Comparison of ENCODE assay signal across 1 cellular context in the genomic region with DNA sequence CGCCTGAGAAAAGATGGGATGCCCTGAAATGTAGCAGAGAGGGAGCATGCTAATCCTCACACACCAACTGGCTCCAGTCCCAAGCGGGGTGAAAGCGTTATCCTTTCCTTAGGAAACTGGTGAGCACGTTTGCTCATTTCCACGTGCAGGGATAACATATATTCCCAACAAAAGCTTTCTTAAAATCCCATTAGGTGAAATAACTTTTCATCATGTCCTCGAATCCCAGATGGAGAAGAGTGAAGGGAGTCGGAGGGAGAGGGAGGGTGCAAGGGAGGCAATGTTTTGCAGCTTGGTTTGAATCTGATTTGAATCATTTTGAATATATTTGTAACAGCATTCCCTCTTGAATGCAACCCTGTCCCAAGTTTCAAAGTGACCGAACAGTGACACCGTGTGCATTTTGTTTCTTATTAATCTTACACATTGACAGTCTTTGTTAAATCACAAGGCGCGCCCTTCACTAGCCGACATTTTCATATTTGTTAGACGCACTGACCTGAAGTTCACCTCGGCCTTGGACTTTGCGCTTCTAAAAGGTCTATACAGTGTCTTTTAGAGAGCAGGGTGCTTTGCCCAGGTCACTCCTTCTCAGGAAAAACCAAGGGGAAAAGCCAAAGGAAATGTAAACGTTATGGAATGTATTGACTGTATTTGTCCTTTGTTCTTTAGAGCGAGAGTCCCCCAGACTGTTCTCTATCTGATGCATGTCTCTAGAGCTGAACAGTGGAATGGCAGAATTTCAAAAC.
TF ChIP-seq lines count a peak whose summit lies in the region.

No MANE protein-coding gene starts in this region.

TF ChIP-seq in HCT116, 20 proteins besides CTCF, POLR2A, EP300 and RAD21:
- TF ChIP-seq EZH2phosphoT487 (IDR thresholded peaks at IDR 0.05; ENCODE audit: borderline replicate concordance) (no peak), JUND (IDR thresholded peaks at IDR 0.05) (no peak), ZBTB33 (IDR thresholded peaks at IDR 0.05; ENCODE audit: extremely low read depth, insufficient replicate concordance, low read length) (no peak), EZH2 (IDR thresholded peaks at IDR 0.05) (no peak), SIN3A (IDR thresholded peaks at IDR 0.05; ENCODE audit: low read depth) (no peak), FOSL1 (IDR thresholded peaks at IDR 0.05; ENCODE audit: low read depth) (no peak), CEBPB (IDR thresholded peaks at IDR 0.05; ENCODE audit: low read depth) (no peak), SP1 (IDR thresholded peaks at IDR 0.05; ENCODE audit: low read depth) (no peak), SRF (IDR thresholded peaks at IDR 0.05; ENCODE audit: low read depth) (no peak), ZNF274 (IDR thresholded peaks at IDR 0.05; ENCODE audit: low read depth, low read length) (no peak), POLR2AphosphoS5 (IDR thresholded peaks at IDR 0.05; ENCODE audit: low read depth, low read length) (no peak), EGR1 (IDR thresholded peaks at IDR 0.05; ENCODE audit: low read depth) (no peak), TCF7L2 (IDR thresholded peaks at IDR 0.05; ENCODE audit: borderline replicate concordance, extremely low read depth, insufficient read depth, insufficient read length) (no peak), YY1 (IDR thresholded peaks at IDR 0.05; ENCODE audit: extremely low read depth, insufficient replicate concordance, low read depth, low read length) (no peak), CBX3 (IDR thresholded peaks at IDR 0.05; ENCODE audit: low read depth) (no peak), ELF1 (IDR thresholded peaks at IDR 0.05; ENCODE audit: borderline replicate concordance, low read depth) (no peak)
- TF ChIP-seq, protein P1, sequence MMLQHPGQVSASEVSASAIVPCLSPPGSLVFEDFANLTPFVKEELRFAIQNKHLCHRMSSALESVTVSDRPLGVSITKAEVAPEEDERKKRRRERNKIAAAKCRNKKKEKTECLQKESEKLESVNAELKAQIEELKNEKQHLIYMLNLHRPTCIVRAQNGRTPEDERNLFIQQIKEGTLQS (IDR thresholded peaks at IDR 0.05): no peak
- TF ChIP-seq, protein P2, sequence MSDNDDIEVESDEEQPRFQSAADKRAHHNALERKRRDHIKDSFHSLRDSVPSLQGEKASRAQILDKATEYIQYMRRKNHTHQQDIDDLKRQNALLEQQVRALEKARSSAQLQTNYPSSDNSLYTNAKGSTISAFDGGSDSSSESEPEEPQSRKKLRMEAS (IDR thresholded peaks at IDR 0.05): no peak
TF ChIP-seq in HCT116: peak in this region for 0.
